In the genomic region with DNA sequence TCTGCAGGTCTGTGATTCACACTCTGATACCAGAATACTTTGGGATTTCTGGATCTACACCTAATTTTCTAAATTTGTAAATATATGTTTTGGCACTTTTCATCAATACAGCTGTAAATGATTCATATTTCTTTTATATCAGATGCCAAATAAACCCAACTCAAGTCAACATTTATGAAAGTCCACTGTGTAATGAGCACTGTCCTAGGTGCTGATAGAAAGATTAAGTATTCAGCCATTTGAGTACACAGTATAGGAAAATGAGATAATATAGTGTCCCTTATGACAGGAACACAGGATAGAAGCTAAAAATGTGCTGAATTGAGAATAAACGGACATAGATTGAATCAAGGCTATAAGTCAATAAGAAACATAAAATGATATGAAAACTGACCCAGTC, we compare ENCODE assay signal across 1 cellular context.
TF ChIP-seq lines count a peak whose summit lies in the region.

No MANE protein-coding gene starts in this region.

TF ChIP-seq in HepG2, 621 proteins besides CTCF, POLR2A, EP300 and RAD21:
- TF ChIP-seq ZNF484 (CRISPR knock-in tag; IDR thresholded peaks at IDR 0.05; ENCODE audit: borderline replicate concordance, low read depth) = no peak
- TF ChIP-seq MIER2 (CRISPR knock-in tag; IDR thresholded peaks at IDR 0.05) = peak; percentile 48; the same call in 1 of the 2 replicates
- no peak for TF ChIP-seq MYNN (CRISPR knock-in tag; IDR thresholded peaks at IDR 0.05; ENCODE audit: low read depth)
- TF ChIP-seq CEBPG (CRISPR knock-in tag; IDR thresholded peaks at IDR 0.05) = no peak
- no peak for TF ChIP-seq ZNF33A (CRISPR knock-in tag; IDR thresholded peaks at IDR 0.05; ENCODE audit: borderline replicate concordance)
- TF ChIP-seq, protein P1, sequence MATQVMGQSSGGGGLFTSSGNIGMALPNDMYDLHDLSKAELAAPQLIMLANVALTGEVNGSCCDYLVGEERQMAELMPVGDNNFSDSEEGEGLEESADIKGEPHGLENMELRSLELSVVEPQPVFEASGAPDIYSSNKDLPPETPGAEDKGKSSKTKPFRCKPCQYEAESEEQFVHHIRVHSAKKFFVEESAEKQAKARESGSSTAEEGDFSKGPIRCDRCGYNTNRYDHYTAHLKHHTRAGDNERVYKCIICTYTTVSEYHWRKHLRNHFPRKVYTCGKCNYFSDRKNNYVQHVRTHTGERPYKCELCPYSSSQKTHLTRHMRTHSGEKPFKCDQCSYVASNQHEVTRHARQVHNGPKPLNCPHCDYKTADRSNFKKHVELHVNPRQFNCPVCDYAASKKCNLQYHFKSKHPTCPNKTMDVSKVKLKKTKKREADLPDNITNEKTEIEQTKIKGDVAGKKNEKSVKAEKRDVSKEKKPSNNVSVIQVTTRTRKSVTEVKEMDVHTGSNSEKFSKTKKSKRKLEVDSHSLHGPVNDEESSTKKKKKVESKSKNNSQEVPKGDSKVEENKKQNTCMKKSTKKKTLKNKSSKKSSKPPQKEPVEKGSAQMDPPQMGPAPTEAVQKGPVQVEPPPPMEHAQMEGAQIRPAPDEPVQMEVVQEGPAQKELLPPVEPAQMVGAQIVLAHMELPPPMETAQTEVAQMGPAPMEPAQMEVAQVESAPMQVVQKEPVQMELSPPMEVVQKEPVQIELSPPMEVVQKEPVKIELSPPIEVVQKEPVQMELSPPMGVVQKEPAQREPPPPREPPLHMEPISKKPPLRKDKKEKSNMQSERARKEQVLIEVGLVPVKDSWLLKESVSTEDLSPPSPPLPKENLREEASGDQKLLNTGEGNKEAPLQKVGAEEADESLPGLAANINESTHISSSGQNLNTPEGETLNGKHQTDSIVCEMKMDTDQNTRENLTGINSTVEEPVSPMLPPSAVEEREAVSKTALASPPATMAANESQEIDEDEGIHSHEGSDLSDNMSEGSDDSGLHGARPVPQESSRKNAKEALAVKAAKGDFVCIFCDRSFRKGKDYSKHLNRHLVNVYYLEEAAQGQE (IDR thresholded peaks at IDR 0.05; ENCODE audit: borderline replicate concordance in 1 of 2, low read depth in 1 of 2, low read length in 2 of 2) = peak in 1 of 2 experiments; percentile 79; a peak in 1 of 4 replicates
